ENCODE assay signal across 1 cellular context in genomic region chrX:133384454-133384853, GRCh38.
TF ChIP-seq lines count a peak whose summit lies in the region.

No MANE protein-coding gene starts in this region.

TF ChIP-seq in H1, 55 proteins besides CTCF, POLR2A, EP300 and RAD21 (continued from another document):
- TF ChIP-seq HDAC2 (IDR thresholded peaks at IDR 0.05; ENCODE audit: borderline replicate concordance in 1 of 2, low read depth in 2 of 2, low read length in 2 of 2) (no peak), ATF3 (IDR thresholded peaks at IDR 0.05; ENCODE audit: insufficient read depth, low read depth, low read length) (no peak), PHF8 (conservative IDR thresholded peaks at IDR 0.05; ENCODE audit: low read depth, low read length) (no peak), ZNF274 (IDR thresholded peaks at IDR 0.05; ENCODE audit: borderline replicate concordance, extremely low read depth, low read length) (no peak), TAF1 (IDR thresholded peaks at IDR 0.05; ENCODE audit: low read depth, low read length) (no peak)
